In genomic region chr2:45816273-45816672, GRCh38 we compare ENCODE assay signal across 17 cellular contexts.
A peak's percentile ranks its signal among the peaks of the same experiment; 100 is the strongest.
DNase-seq lines count a peak whose midpoint lies in the region; ATAC-seq and TF ChIP-seq lines count a peak whose summit lies in the region.
"Had no signal": no experiment of that assay in that cellular context is flagged by ENCODE, and none has a peak within 500 bp of the region (broad histone marks: within the 10 kb centered on the region; RNA-seq: fewer than 3 reads in every experiment).

No MANE protein-coding gene starts in this region.

- no peak overlapping the region for H3K4me3 Mint-ChIP-seq in osteocyte (ENCODE audit: unreplicated experiment)
- H3K4me3 Mint-ChIP-seq in activated T-cell treated with anti-CD3 and anti-CD28 coated beads, Interleukin-2, amount 50 U/mL, for 24 hours, result no peak overlapping the region

- H3K36me3 Mint-ChIP-seq in osteocyte (ENCODE audit: unreplicated experiment), result no peaks in the 10 kb centered on the region
- H3K36me3 Mint-ChIP-seq in activated T-cell treated with anti-CD3 and anti-CD28 coated beads, Interleukin-2, amount 50 U/mL, for 24 hours (ENCODE audit: low read depth), result no peaks in the 10 kb centered on the region

- H3K27me3 ChIP-seq in right cardiac atrium (ENCODE audit: control insufficient read depth, insufficient read depth), result no peaks in the 10 kb centered on the region
- no peaks in the 10 kb centered on the region for H3K27me3 ChIP-seq in uterus

- H3K9me3 Mint-ChIP-seq in osteocyte (ENCODE audit: unreplicated experiment), result no peaks in the 10 kb centered on the region
- H3K9me3 Mint-ChIP-seq in activated T-cell treated with anti-CD3 and anti-CD28 coated beads, Interleukin-2, amount 50 U/mL, for 24 hours, result no peaks in the 10 kb centered on the region

- intact Hi-C loops in right cardiac atrium (cut with DNase I), result no loop called here
- intact Hi-C loops in Right ventricle myocardium inferior (cut with DNase I), result no loop called here
- intact Hi-C loops in uterus (cut with DNase I; ENCODE audit: low total_unique reads), result no loop called here

- H3K27ac ChIP-seq in right cardiac atrium (ENCODE audit: low read length) (peak overlapping the region; percentile 41), uterus (peak overlapping the region; percentile 46 to 55)

- DNase-seq in right cardiac atrium, result peak in 1 of 3 donors; percentile 73
- no peak for DNase-seq in Right ventricle myocardium inferior (ENCODE audit: missing footprints)
- DNase-seq in choroid plexus epithelial cell (ENCODE audit: low read depth), result peak; percentile 41
- DNase-seq in osteocyte (ENCODE audit: extremely low spot score, unreplicated experiment), result no peak
- DNase-seq in uterus, result peak in 1 of 2 donors; percentile 40
- no peak for DNase-seq in activated CD4-positive, alpha-beta T cell treated with anti-CD3 and anti-CD28 coated beads for 1 hour
- DNase-seq in activated T-cell treated with anti-CD3 and anti-CD28 coated beads, Interleukin-2, amount 50 U/mL, for 24 hours, result no peak
- DNase-seq: ACHN; activated CD4-positive, alpha-beta T cell treated with anti-CD3 and anti-CD28 coated beads, Interleukin-2, amount 50 U/mL, for 4 hours; amniotic stem cell; midbrain; NCI-H1436 treated with DMSO at 0.1 percent for 48 hours; NCI-H2227 treated with DMSO at 0.1 percent for 48 hours; occipital lobe; stimulated activated CD4-positive, alpha-beta T cell treated with anti-CD3 and anti-CD28 coated beads, Interleukin-2, amount 100 ng/mL, for 24 hours; stimulated activated CD8-positive, alpha-beta memory T cell treated with anti-CD3 and anti-CD28 coated beads, Interleukin-4, amount 100 ng/mL, for 48 hours had no signal

- ATAC-seq in right cardiac atrium (peak in 1 of 2 donors; percentile 25), Right ventricle myocardium inferior (no peak), HG03135 (IDR thresholded peaks at IDR 0.05; ENCODE audit: unreplicated experiment) (no peak)

- H3K9me3 ChIP-seq in right cardiac atrium (ENCODE audit: control insufficient read depth, low read length) (no peaks in the 10 kb centered on the region), uterus (no peaks in the 10 kb centered on the region)

- H3K4me3 ChIP-seq in right cardiac atrium (ENCODE audit: low read length) (no peak overlapping the region), choroid plexus epithelial cell (ENCODE audit: low read depth, low read length) (no peak overlapping the region), uterus (no peak overlapping the region)

- H3K4me1 Mint-ChIP-seq in osteocyte (ENCODE audit: unreplicated experiment), result peaks cover 71% of the 10 kb centered on the region
- peaks cover 3% of the 10 kb centered on the region for H3K4me1 Mint-ChIP-seq in activated T-cell treated with anti-CD3 and anti-CD28 coated beads, Interleukin-2, amount 50 U/mL, for 24 hours (ENCODE audit: low read depth)

- H3K36me3 ChIP-seq in uterus, result no peaks in the 10 kb centered on the region

- 49% methylated on average over 2 of the region's 2 CpGs for WGBS in right cardiac atrium

- H3K27ac Mint-ChIP-seq in osteocyte (ENCODE audit: unreplicated experiment), result peak overlapping the region; percentile 58
- H3K27ac Mint-ChIP-seq in activated T-cell treated with anti-CD3 and anti-CD28 coated beads, Interleukin-2, amount 50 U/mL, for 24 hours, result no peak overlapping the region

- no peaks in the 10 kb centered on the region for H3K27me3 Mint-ChIP-seq in osteocyte (ENCODE audit: unreplicated experiment)
- H3K27me3 Mint-ChIP-seq in activated T-cell treated with anti-CD3 and anti-CD28 coated beads, Interleukin-2, amount 50 U/mL, for 24 hours, result no peaks in the 10 kb centered on the region

- no peak for TF ChIP-seq CTCF in choroid plexus epithelial cell (conservative IDR thresholded peaks at IDR 0.05; ENCODE audit: low read depth, low read length)
- TF ChIP-seq CTCF in osteocyte (IDR thresholded peaks at IDR 0.05), result no peak
- no peak for TF ChIP-seq CTCF in uterus (IDR thresholded peaks at IDR 0.05)

- TF ChIP-seq POLR2A in uterus (IDR thresholded peaks at IDR 0.05), result no peak

- H3K4me1 ChIP-seq in right cardiac atrium (ENCODE audit: control insufficient read depth, insufficient read depth, low read length), result peaks cover 30% of the 10 kb centered on the region
- H3K4me1 ChIP-seq in uterus, result peaks cover 0 to 26% of the 10 kb centered on the region in 2 donors
